ENCODE assay signal across 19 cellular contexts in the genomic region with DNA sequence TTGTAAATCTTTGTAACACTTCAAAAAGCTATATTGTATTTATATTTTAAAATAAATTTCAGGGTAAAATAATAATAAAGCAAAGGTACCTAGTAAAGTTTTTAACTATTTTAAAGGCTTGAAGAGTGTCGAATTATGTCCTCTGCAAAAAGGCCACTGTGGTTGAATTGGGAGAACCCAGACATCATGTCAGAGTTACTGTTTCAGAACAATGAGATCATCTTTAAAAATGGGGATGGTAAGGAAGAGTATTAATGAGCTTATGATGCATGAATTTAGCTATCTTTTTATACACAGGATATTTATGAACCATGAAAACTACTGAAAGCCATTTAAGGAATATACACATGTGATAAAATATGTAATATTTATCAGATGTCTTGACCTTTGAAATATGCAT. TPM values are rescaled to one million over a fixed set of nuclear protein-coding genes. Genes with fewer than 3 reads are reported as not detected.
DNase-seq lines count a peak whose midpoint lies in the region; ATAC-seq, FAIRE-seq and TF ChIP-seq lines count a peak whose summit lies in the region.
"Had no signal": no experiment of that assay in that cellular context is flagged by ENCODE, and none has a peak within 500 bp of the region (broad histone marks: within the 10 kb centered on the region; RNA-seq: fewer than 3 reads in every experiment).

No MANE protein-coding gene starts in this region.

- TF ChIP-seq EP300 in GM12878 (IDR thresholded peaks at IDR 0.05; ENCODE audit: borderline replicate concordance in 1 of 2, control insufficient read depth in 1 of 2, low read depth in 2 of 2, low read length in 2 of 2) = no peak

- BruUV-seq in GM12878 (replicated peaks; lab: Mats Ljungman, UMichigan) = no TSS peak

- ATAC-seq in left ventricle myocardium superior (peak; percentile 43), left cardiac atrium (no peak), GM12878 (no peak), psoas muscle (peak; percentile 62 to 90 (median 78)), natural killer cell (no peak)
- ATAC-seq: GM23338 had no signal

- no peak for DNase-seq in left ventricle myocardium superior
- no peak for DNase-seq in left cardiac atrium
- no peak for DNase-seq in GM12878 (ENCODE audit: low read depth, low spot score)
- no peak for DNase-seq in psoas muscle
- DNase-seq in natural killer cell = no peak
- no peak for DNase-seq in iPS-NIHi11 (ENCODE audit: low spot score)
- no peak for DNase-seq in activated CD4-positive, alpha-beta T cell treated with anti-CD3 and anti-CD28 coated beads for 48 hours
- no peak for DNase-seq in GM20000 (ENCODE audit: low spot score)
- DNase-seq: 8988T; Calu3; CD4-positive, alpha-beta memory T cell; DMS79 treated with DMSO at 0.1 percent for 48 hours; GF-D8; HCEC 1CT had no signal

- no peak overlapping the region for H2AFZ ChIP-seq in GM12878 (ENCODE audit: control insufficient read depth, low read depth, low read length)
- H2AFZ ChIP-seq: GM23338 had no signal

- no peaks in the 10 kb centered on the region for H4K20me1 ChIP-seq in GM12878 (ENCODE audit: control insufficient read depth, insufficient read depth)
- H4K20me1 ChIP-seq: BLaER1 had no signal

- in situ Hi-C loops in GM12878 (cut with MboI) = no loop called here

- POLR2A ChIA-PET in GM12878 (lab: Charles Lee) = no interaction called here

- H3K4me3 Mint-ChIP-seq in natural killer cell = no peak overlapping the region
- H3K4me3 Mint-ChIP-seq: CD14-positive monocyte; CD4-positive, alpha-beta memory T cell; GM23338 had no signal

- no peaks in the 10 kb centered on the region for H3K4me1 Mint-ChIP-seq in natural killer cell
- H3K4me1 Mint-ChIP-seq: CD14-positive monocyte had no signal

- H3K27ac ChIP-seq in GM12878 (ENCODE audit: control insufficient read depth, insufficient read depth) (no peak overlapping the region), psoas muscle (peak overlapping the region; percentile 36)
- H3K27ac ChIP-seq: BLaER1 had no signal

- no peak for TF ChIP-seq RAD21 in GM12878 (IDR thresholded peaks at IDR 0.05; ENCODE audit: insufficient read depth, low read depth, low read length)

- H3K9me3 ChIP-seq in GM12878 (replicated peaks; ENCODE audit: control insufficient read depth, insufficient read depth, low read length) (no peaks in the 10 kb centered on the region), psoas muscle (no peaks in the 10 kb centered on the region)
- H3K9me3 ChIP-seq: BLaER1 had no signal

- no peak overlapping the region for H3K9ac ChIP-seq in GM12878 (ENCODE audit: control insufficient read depth, insufficient read depth, low read length)
- H3K9ac ChIP-seq: BLaER1 had no signal

- 4% methylated on average over 1 of the region's 1 CpG for WGBS in GM12878 (ENCODE audit: insufficient coverage, insufficient replicate concordance, low lambda C conversion rate, missing lambda C conversion rate)
- 60 to 67% (median 62%) methylated on average over 1 of the region's 1 CpG for WGBS in psoas muscle, 3 donors

- H3K36me3 Mint-ChIP-seq in natural killer cell = peaks cover 8% of the 10 kb centered on the region

- CTCF ChIA-PET in GM12878 (lab: Yijun Ruan, JAX) = interaction anchor here (0.5 to 1.5 kb wide), 5 partner anchors 10 to 326 kb away, joined by 3 to 5 read pairs (median 3); no protein-coding TSS in a partner anchor

- no peaks in the 10 kb centered on the region for H3K9me3 Mint-ChIP-seq in natural killer cell
- H3K9me3 Mint-ChIP-seq: CD14-positive monocyte; CD4-positive, alpha-beta memory T cell; GM23338 had no signal

- no peak for TF ChIP-seq POLR2A in GM12878 (IDR thresholded peaks at IDR 0.05; ENCODE audit: low read depth, low read length)

- TF ChIP-seq CTCF in GM12878 (IDR thresholded peaks at IDR 0.05 in 2 of 3, conservative IDR thresholded peaks at IDR 0.05 in 1 of 3; ENCODE audit: control insufficient read depth in 2 of 3, extremely low read depth in 1 of 3, insufficient read depth in 1 of 3, low read depth in 3 of 3, low read length in 3 of 3) (no peak), psoas muscle (IDR thresholded peaks at IDR 0.05) (no peak), natural killer cell (IDR thresholded peaks at IDR 0.05) (no peak), GM20000 (IDR thresholded peaks at IDR 0.05; ENCODE audit: extremely low read depth, missing control alignments) (no peak)

- no peaks in the 10 kb centered on the region for H3K27me3 ChIP-seq in GM12878 (replicated peaks in 1 of 2; ENCODE audit: control insufficient read depth in 2 of 2, insufficient read depth in 2 of 2, low read length in 1 of 2)
- H3K27me3 ChIP-seq in psoas muscle (ENCODE audit: insufficient read depth in 3 of 3, low read length in 2 of 3) = no peaks in the 10 kb centered on the region
- H3K27me3 ChIP-seq: BLaER1 had no signal

- no peak overlapping the region for H3K27ac Mint-ChIP-seq in natural killer cell
- H3K27ac Mint-ChIP-seq: CD14-positive monocyte, GM23338 had no signal

- RAD21 ChIA-PET in GM12878 (lab: Charles Lee; ENCODE audit: unreplicated experiment) = no interaction called here

- no peaks in the 10 kb centered on the region for H3K79me2 ChIP-seq in GM12878 (ENCODE audit: control insufficient read depth, insufficient read depth, low read length)

- FAIRE-seq in GM12878 (lab: Jason Lieb, UNC) = no peak
- FAIRE-seq: GM12891, H54 had no signal

- H3K4me2 ChIP-seq in GM12878 (ENCODE audit: control insufficient read depth, insufficient read depth) = no peak overlapping the region
- H3K4me2 ChIP-seq: BLaER1, GM23338 had no signal

- SMC1A ChIA-PET in GM12878 (lab: Charles Lee; ENCODE audit: uncharacterized antibody, unreplicated experiment) = interaction anchor here (1.1 to 1.2 kb wide), 2 partner anchors 8 to 92 kb away, joined by 3 to 4 read pairs; no protein-coding TSS in a partner anchor

- intact Hi-C loops in left ventricle myocardium superior (cut with micrococcal nuclease) = no loop called here
- intact Hi-C loops in left cardiac atrium (cut with DNase I) = no loop called here
- intact Hi-C loops in GM12878 (cut with micrococcal nuclease; ENCODE audit: unreplicated experiment) = loop anchor here (5.0 kb wide), 1 partner anchor 93 kb away; no protein-coding TSS in a partner anchor
- intact Hi-C loops in psoas muscle (cut with DNase I) = no loop called here
- intact Hi-C loops in natural killer cell (cut with micrococcal nuclease) = no loop called here

- H3K4me1 ChIP-seq in GM12878 (ENCODE audit: control insufficient read depth, insufficient read depth, low read length) = no peaks in the 10 kb centered on the region
- H3K4me1 ChIP-seq in psoas muscle = no peaks in the 10 kb centered on the region
- H3K4me1 ChIP-seq: BLaER1 had no signal

- no peaks in the 10 kb centered on the region for H3K27me3 Mint-ChIP-seq in natural killer cell (ENCODE audit: low read depth in 2 of 2)
- H3K27me3 Mint-ChIP-seq: CD4-positive, alpha-beta memory T cell had no signal

- H3K4me3 ChIP-seq in GM12878 = no peak overlapping the region
- H3K4me3 ChIP-seq in psoas muscle = no peak overlapping the region
- H3K4me3 ChIP-seq: BLaER1, GM23338 had no signal

- H3K36me3 ChIP-seq in GM12878 (ENCODE audit: control insufficient read depth in 2 of 2, insufficient read depth in 2 of 2, low read length in 1 of 2) (peaks cover 0 to 2% of the 10 kb centered on the region in 2 experiments; a peak in 1 of 4 replicates), psoas muscle (ENCODE audit: insufficient read depth in 1 of 2, low read depth in 1 of 2) (peaks cover 0 to 77% of the 10 kb centered on the region in 2 donors)

TF ChIP-seq in GM12878, 131 proteins besides CTCF, POLR2A, EP300 and RAD21:
- TF ChIP-seq SMC3 (IDR thresholded peaks at IDR 0.05; ENCODE audit: borderline replicate concordance, low read length) = no peak
- no peak for TF ChIP-seq CHD4 (IDR thresholded peaks at IDR 0.05)
- TF ChIP-seq RUNX3 (IDR thresholded peaks at IDR 0.05; ENCODE audit: low read length) = peak; percentile 63; the same call in 1 of the 2 replicates
TF ChIP-seq in GM12878: peak in this region for 1.

RNA-seq across cellular contexts. Expression of gene KCNMB3, which starts 26.3 kb away (rescaled TPM):
- total RNA-seq in left ventricle myocardium superior = 1.1 TPM
- total RNA-seq in left cardiac atrium = 1 to 10 TPM; 1.5 to 2.1 TPM
- total RNA-seq in GM12878 (2013; cell fraction: nucleolus; rRNA removed) = 10.5 and 12.3 TPM in 2 replicates
- 2.2 and 2.3 TPM in 2 replicates for total RNA-seq in GM12878 (2014; rRNA removed)
- 2.9 and 3.2 TPM in 2 replicates for total RNA-seq in GM12878 (2014; rRNA removed; fragmentation: Illumina TruSeq; extraction: Trizol)
- 1.7 and 2.1 TPM in 2 replicates for total RNA-seq in GM12878 (2021)
- polyA plus RNA-seq in GM12878 (2011; ENCODE audit: low read depth) = 1.5 TPM
- polyA plus RNA-seq in GM12878 (2011; rRNA removed) = 3.4 and 4.3 TPM in 2 replicates
- polyA plus RNA-seq in GM12878 (2011; cell fraction: cytosol; rRNA removed) = 2.1 and 2.2 TPM in 2 replicates
- 9.6 and 9.9 TPM in 2 replicates for polyA plus RNA-seq in GM12878 (2011; cell fraction: nucleus; rRNA removed)
- polyA plus RNA-seq in GM12878 (2012) = 3.8 and 7.8 TPM in 2 replicates
- 4.6 and 4.8 TPM in 2 replicates for polyA plus RNA-seq in GM12878 (2014; fragmentation: Illumina TruSeq; extraction: Trizol)
- polyA plus RNA-seq in GM12878 (2014; fragmentation: Nextera tagmentation; extraction: Ambion mirVana) = 1 to 10 TPM; 1.2 to 3.2 TPM
- polyA plus RNA-seq in GM12878 (2014; rRNA removed) = 1.7 and 2.2 TPM in 2 replicates
- under 1 TPM; 0.20 to 0.62 TPM for polyA plus RNA-seq in GM12878 (2016; fragmentation: Nextera tagmentation; extraction: Ambion mirVana)
- 5.2 and 5.9 TPM in 2 replicates for polyA minus RNA-seq in GM12878 (2011; rRNA and poly(A)+ RNA removed)
- 0.80 and 0.83 TPM in 2 replicates for polyA minus RNA-seq in GM12878 (2011; cell fraction: cytosol; rRNA and poly(A)+ RNA removed)
- 6.6 and 12.0 TPM in 2 replicates for polyA minus RNA-seq in GM12878 (2011; cell fraction: nucleus; rRNA and poly(A)+ RNA removed)
- 1 to 10 TPM in 1 of 4 donors, under 1 TPM in 3; 0.44 to 1.6 (median 0.62) TPM for total RNA-seq in psoas muscle
- polyA plus RNA-seq in psoas muscle = under 1 TPM; 0.65 to 0.85 (median 0.72) TPM
- 1 to 10 TPM; 1.3 to 1.8 (median 1.4) TPM for total RNA-seq in natural killer cell

Comparison
In these comparisons a context has a peak if more than half of its experiments do, and no peak if none do; other contexts are left out.
1. ATAC-seq: peak in left ventricle myocardium superior (single experiment) and psoas muscle (4 of 4); none in left cardiac atrium (0 of 2), GM12878 (single experiment) and natural killer cell (0 of 3).